Comparison of ENCODE assay signal across 8 cellular contexts in genomic region chr7:44145969-44146897, GRCh38. TPM values are rescaled to one million over a fixed set of nuclear protein-coding genes. Genes with fewer than 3 reads are reported as not detected.
DNase-seq lines count a peak whose midpoint lies in the region; ATAC-seq and TF ChIP-seq lines count a peak whose summit lies in the region.

No MANE protein-coding gene starts in this region.

- no peak for TF ChIP-seq EP300 in esophagus muscularis mucosa (IDR thresholded peaks at IDR 0.05)

- DNase-seq in Ammon's horn (ENCODE audit: low spot score): peak; percentile 83
- DNase-seq in MG63: peak; percentile 73
- DNase-seq in activated T-cell treated with anti-CD3 and anti-CD28 coated beads, Interleukin-2, amount 50 U/mL, for 4 hours: peak; percentile 73
- no peak for DNase-seq in esophagus muscularis mucosa (ENCODE audit: extremely low spot score)
- peak; percentile 23 to 66 for DNase-seq in stimulated activated CD8-positive, alpha-beta memory T cell treated with anti-CD3 and anti-CD28 coated beads, Interleukin-7, amount 100 ng/mL, for 4 hours (ENCODE audit: low read depth in 2 of 2)
- no peak for DNase-seq in Kasumi-1 (lab: John Stamatoyannopoulos, UW)
- no peak for DNase-seq in NCI-H446 (lab: John Stamatoyannopoulos, UW)

- TF ChIP-seq POLR2A in esophagus muscularis mucosa (IDR thresholded peaks at IDR 0.05; ENCODE audit: low read depth): no peak

- peak overlapping the region; percentile 61 for H3K4me3 Mint-ChIP-seq in activated T-cell treated with anti-CD3 and anti-CD28 coated beads, Interleukin-2, amount 50 U/mL, for 4 hours

- intact Hi-C loops in esophagus muscularis mucosa (cut with DNase I): no loop called here

- H3K36me3 ChIP-seq in MG63 (no peaks in the 10 kb centered on the region), esophagus muscularis mucosa (no peaks in the 10 kb centered on the region), muscle layer of duodenum (ENCODE audit: control insufficient read depth in 1 of 2, insufficient read depth in 2 of 2, low read length in 2 of 2) (no peaks in the 10 kb centered on the region)

- H3K4me3 ChIP-seq in MG63 (no peak overlapping the region; the same call in 1 of the 2 replicates), esophagus muscularis mucosa (peak overlapping the region; percentile 54 to 66 (median 57)), muscle layer of duodenum (ENCODE audit: low read depth in 1 of 2, low read length in 2 of 2) (peak overlapping the region; percentile 39 to 57)

- H3K27me3 ChIP-seq in MG63 (no peaks in the 10 kb centered on the region), esophagus muscularis mucosa (peaks cover 0 to 22% (median 4%) of the 10 kb centered on the region in 4 donors), muscle layer of duodenum (ENCODE audit: low read depth, low read length) (no peaks in the 10 kb centered on the region)

- no peaks in the 10 kb centered on the region for H3K9me3 Mint-ChIP-seq in activated T-cell treated with anti-CD3 and anti-CD28 coated beads, Interleukin-2, amount 50 U/mL, for 4 hours

- ATAC-seq in activated T-cell treated with anti-CD3 and anti-CD28 coated beads, Interleukin-2, amount 50 U/mL, for 4 hours: peak; percentile 68 to 82

- H3K4me1 Mint-ChIP-seq in activated T-cell treated with anti-CD3 and anti-CD28 coated beads, Interleukin-2, amount 50 U/mL, for 4 hours (ENCODE audit: low read depth): peaks cover 4% of the 10 kb centered on the region

- no peaks in the 10 kb centered on the region for H3K36me3 Mint-ChIP-seq in activated T-cell treated with anti-CD3 and anti-CD28 coated beads, Interleukin-2, amount 50 U/mL, for 4 hours (ENCODE audit: insufficient read depth)

- H3K27ac ChIP-seq in esophagus muscularis mucosa (replicated peaks in 1 of 4): peak overlapping the region in 1 of 4 donors; percentile 20
- H3K27ac ChIP-seq in muscle layer of duodenum (ENCODE audit: low read length): no peak overlapping the region

- H3K9me3 ChIP-seq in MG63: no peaks in the 10 kb centered on the region
- H3K9me3 ChIP-seq in esophagus muscularis mucosa: no peaks in the 10 kb centered on the region
- no peaks in the 10 kb centered on the region for H3K9me3 ChIP-seq in muscle layer of duodenum (ENCODE audit: control insufficient read depth in 1 of 2, low read length in 2 of 2)

- TF ChIP-seq CTCF in esophagus muscularis mucosa (IDR thresholded peaks at IDR 0.05): no peak

- peaks cover 9% of the 10 kb centered on the region for H3K27me3 Mint-ChIP-seq in activated T-cell treated with anti-CD3 and anti-CD28 coated beads, Interleukin-2, amount 50 U/mL, for 4 hours (ENCODE audit: low read depth)

- WGBS in esophagus muscularis mucosa: 36% methylated on average over 34 of the region's 65 CpGs

- peaks cover 15 to 19% (median 19%) of the 10 kb centered on the region in 4 donors for H3K4me1 ChIP-seq in esophagus muscularis mucosa
- peaks cover 0 to 22% of the 10 kb centered on the region in 2 donors for H3K4me1 ChIP-seq in muscle layer of duodenum (ENCODE audit: control insufficient read depth in 1 of 2, insufficient read depth in 2 of 2, low read length in 2 of 2)

RNA-seq across cellular contexts. Expression of gene MYL7, which starts 5.1 kb away (rescaled TPM):
- total RNA-seq in MG63 (2014; rRNA removed; shearing (Covaris generic); ENCODE audit: low replicate concordance): not detected in 2 replicates
- total RNA-seq in activated T-cell treated with anti-CD3 and anti-CD28 coated beads, Interleukin-2, amount 50 U/mL, for 4 hours: under 1 TPM in 1 of 3 donors, not detected in 2; 0.55 TPM
- not detected for total RNA-seq in esophagus muscularis mucosa

RNA-seq across cellular contexts. Expression of gene POLD2, which starts 22.9 kb away (rescaled TPM):
- total RNA-seq in MG63 (2014; rRNA removed; shearing (Covaris generic); ENCODE audit: low replicate concordance): 146 and 186 TPM in 2 replicates
- total RNA-seq in activated T-cell treated with anti-CD3 and anti-CD28 coated beads, Interleukin-2, amount 50 U/mL, for 4 hours: 100 to 1,000 TPM; 336 to 373 (median 346) TPM
- 10 to 100 TPM; 33.6 to 71.2 (median 55.9) TPM for total RNA-seq in esophagus muscularis mucosa

RNA-seq across cellular contexts. Expression of gene AEBP1, which starts 42.1 kb away (rescaled TPM):
- total RNA-seq in MG63 (2014; rRNA removed; shearing (Covaris generic); ENCODE audit: low replicate concordance): 36.8 and 45.8 TPM in 2 replicates
- 10 to 100 TPM; 26.7 to 36.3 (median 35.7) TPM for total RNA-seq in activated T-cell treated with anti-CD3 and anti-CD28 coated beads, Interleukin-2, amount 50 U/mL, for 4 hours
- total RNA-seq in esophagus muscularis mucosa: 100 to 1,000 TPM in 3 of 4 donors, 10 to 100 TPM in 1; 71.0 to 234 (median 156) TPM

RNA-seq across cellular contexts. Expression of gene GCK, which starts 43.0 kb away (rescaled TPM):
- not detected in 2 replicates for total RNA-seq in MG63 (2014; rRNA removed; shearing (Covaris generic); ENCODE audit: low replicate concordance)
- 1 to 10 TPM; 1.3 to 4.3 (median 2.7) TPM for total RNA-seq in activated T-cell treated with anti-CD3 and anti-CD28 coated beads, Interleukin-2, amount 50 U/mL, for 4 hours
- 1 to 10 TPM in 3 of 4 donors, under 1 TPM in 1; 0.75 to 2.8 (median 1.2) TPM for total RNA-seq in esophagus muscularis mucosa

RNA-seq across cellular contexts. Expression of gene YKT6, which starts 54.5 kb away (rescaled TPM):
- 121 and 140 TPM in 2 replicates for total RNA-seq in MG63 (2014; rRNA removed; shearing (Covaris generic); ENCODE audit: low replicate concordance)
- total RNA-seq in activated T-cell treated with anti-CD3 and anti-CD28 coated beads, Interleukin-2, amount 50 U/mL, for 4 hours: 100 to 1,000 TPM; 114 to 121 (median 115) TPM
- total RNA-seq in esophagus muscularis mucosa: 10 to 100 TPM; 49.8 to 79.5 (median 64.4) TPM

Comparison
In these comparisons a context has a peak if more than half of its experiments do, and no peak if none do; other contexts are left out.
1. DNase-seq: peak in Ammon's horn (single experiment), MG63 (single experiment), activated T-cell treated with anti-CD3 and anti-CD28 coated beads, Interleukin-2, amount 50 U/mL, for 4 hours (single experiment) and stimulated activated CD8-positive, alpha-beta memory T cell treated with anti-CD3 and anti-CD28 coated beads, Interleukin-7, amount 100 ng/mL, for 4 hours (2 of 2); none in esophagus muscularis mucosa (single experiment), Kasumi-1 (0 of 2) and NCI-H446 (0 of 2).